1 cellular context compared by ENCODE assay signal in genomic region chr3:178483704-178484103, GRCh38.
TF ChIP-seq lines count a peak whose summit lies in the region.

No MANE protein-coding gene starts in this region.

TF ChIP-seq in A549, 52 proteins besides CTCF, POLR2A, EP300 and RAD21:
- no peak for TF ChIP-seq EHMT2 (IDR thresholded peaks at IDR 0.05; ENCODE audit: low read depth)
- TF ChIP-seq FOSL2 (IDR thresholded peaks at IDR 0.05): no peak
- no peak for TF ChIP-seq FOSL2 (CRISPR knock-in tag; IDR thresholded peaks at IDR 0.05)
- TF ChIP-seq MAFK (IDR thresholded peaks at IDR 0.05; ENCODE audit: partially characterized antibody): peak; percentile 10
- no peak for TF ChIP-seq TFCP2L1 (CRISPR knock-in tag; IDR thresholded peaks at IDR 0.05)
